ENCODE assay signal across 18 cellular contexts in the genomic region with DNA sequence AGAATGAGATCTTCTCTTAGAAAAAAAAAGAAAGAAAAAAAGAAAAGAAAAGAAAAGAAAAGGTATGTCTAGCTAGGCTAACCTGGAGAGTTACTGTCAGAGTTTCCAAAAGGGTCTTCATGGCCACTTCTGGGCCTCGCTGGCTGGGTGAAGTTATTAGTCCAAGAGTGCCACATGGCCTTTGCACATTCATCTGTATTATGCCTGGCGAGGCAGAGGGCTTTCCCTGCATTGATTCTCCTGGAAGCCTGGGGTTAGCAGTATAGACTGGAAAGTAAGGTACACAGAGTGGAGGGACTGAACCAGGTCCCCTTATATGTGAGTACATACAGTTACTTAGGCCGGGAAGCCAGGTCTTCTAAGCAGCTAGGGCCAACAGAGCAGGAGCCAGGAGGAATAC. TPM values are rescaled to one million over a fixed set of nuclear protein-coding genes. Genes with fewer than 3 reads are reported as not detected.
"Had no signal": no experiment of that assay in that cellular context is flagged by ENCODE, and none has a peak within 500 bp of the region (broad histone marks: within the 10 kb centered on the region; RNA-seq: fewer than 3 reads in every experiment).

No MANE protein-coding gene starts in this region.

- H2AFZ ChIP-seq: parathyroid adenoma had no signal

- H3K4me1 ChIP-seq: parathyroid adenoma had no signal

- H3K27ac ChIP-seq: coronary artery, esophagus squamous epithelium, parathyroid adenoma, sigmoid colon, upper lobe of right lung had no signal

- DNase-seq: activated B cell treated with CpG ODN at 0.5 μM for 24 hours; activated CD4-positive, alpha-beta T cell treated with anti-CD3 and anti-CD28 coated beads for 4 hours; activated CD8-positive, alpha-beta T cell treated with anti-CD3 and anti-CD28 coated beads for 36 hours; activated effector memory CD4-positive, alpha-beta T cell treated with anti-CD3 and anti-CD28 coated beads, Interleukin-2, amount 50 U/mL, for 16 hours; activated naive CD4-positive, alpha-beta T cell treated with anti-CD3 and anti-CD28 coated beads, Interleukin-2, amount 50 U/mL, for 16 hours; activated T-cell treated with anti-CD3 and anti-CD28 coated beads, Interleukin-2, amount 50 U/mL, for 4 hours; effector CD4-positive, alpha-beta T cell; esophagus squamous epithelium; naive thymus-derived CD4-positive, alpha-beta T cell; sigmoid colon; stimulated activated CD4-positive, alpha-beta T cell treated with anti-CD3 and anti-CD28 coated beads, Interleukin-4, amount 100 ng/mL, for 4 hours; stimulated activated naive B cell treated with anti-CD40 and anti-IgM and Interleukin-4, amounts not matched to agents 10 μg/mL and 1 μg/mL and 100 μg/mL, for 72 hours; T-helper 2 cell; upper lobe of right lung had no signal

- H3K9ac ChIP-seq: parathyroid adenoma had no signal

- H3K9me3 ChIP-seq: esophagus squamous epithelium, sigmoid colon, thoracic aorta, upper lobe of right lung had no signal

- H3K79me2 ChIP-seq: parathyroid adenoma had no signal

- H3K36me3 ChIP-seq: brain microvascular endothelial cell, esophagus squamous epithelium, sigmoid colon, thoracic aorta, upper lobe of right lung had no signal

- H3K4me3 ChIP-seq: coronary artery, esophagus squamous epithelium, sigmoid colon, upper lobe of right lung had no signal

- H3K27me3 ChIP-seq: brain microvascular endothelial cell, esophagus squamous epithelium, sigmoid colon, upper lobe of right lung had no signal

RNA-seq across cellular contexts. Expression of gene CGNL1, which starts 54.8 kb away (rescaled TPM):
- total RNA-seq: activated CD8-positive, alpha-beta T cell treated with anti-CD3 and anti-CD28 coated beads for 36 hours; naive thymus-derived CD4-positive, alpha-beta T cell had no signal
- polyA plus RNA-seq: naive thymus-derived CD4-positive, alpha-beta T cell had no signal
